Comparison of ENCODE assay signal across 10 cellular contexts in genomic region chr4:153233761-153234371, GRCh38. TPM values are rescaled to one million over a fixed set of nuclear protein-coding genes. Genes with fewer than 3 reads are reported as not detected.
DNase-seq lines count a peak whose midpoint lies in the region; ATAC-seq and TF ChIP-seq lines count a peak whose summit lies in the region.
"Had no signal": no experiment of that assay in that cellular context is flagged by ENCODE, and none has a peak within 500 bp of the region (broad histone marks: within the 10 kb centered on the region; RNA-seq: fewer than 3 reads in every experiment).

No MANE protein-coding gene starts in this region.

- intact Hi-C loops in colonic mucosa (cut with DNase I), result no loop called here

- no peak overlapping the region for H3K4me3 Mint-ChIP-seq in nephron

- peaks cover 44% of the 10 kb centered on the region for H3K4me1 Mint-ChIP-seq in nephron

- no peaks in the 10 kb centered on the region for H3K27me3 Mint-ChIP-seq in nephron (ENCODE audit: low read depth)

- peak overlapping the region; percentile 34; the same call in 1 of the 2 replicates for H3K4me2 ChIP-seq in BLaER1

- peak; percentile 33 for DNase-seq in LoVo (ENCODE audit: low spot score)
- peak; percentile 38 for DNase-seq in colonic mucosa
- no peak for DNase-seq in coronary artery (ENCODE audit: low spot score)
- DNase-seq: NCI-H82 had no signal

- H3K9me3 Mint-ChIP-seq in nephron, result no peaks in the 10 kb centered on the region

- no peaks in the 10 kb centered on the region for H3K9me3 ChIP-seq in BLaER1
- no peaks in the 10 kb centered on the region for H3K9me3 ChIP-seq in colonic mucosa
- H3K9me3 ChIP-seq: esophagus muscularis mucosa had no signal

- H3K36me3 ChIP-seq in BLaER1, result no peaks in the 10 kb centered on the region
- H3K36me3 ChIP-seq in colonic mucosa, result no peaks in the 10 kb centered on the region
- H3K36me3 ChIP-seq: esophagus muscularis mucosa had no signal

- no peaks in the 10 kb centered on the region for H3K27me3 ChIP-seq in BLaER1
- no peaks in the 10 kb centered on the region for H3K27me3 ChIP-seq in colonic mucosa
- H3K27me3 ChIP-seq: esophagus muscularis mucosa had no signal

- no peak overlapping the region for H3K9ac ChIP-seq in BLaER1
- peak overlapping the region in 1 of 2 donors; percentile 27 for H3K9ac ChIP-seq in colonic mucosa (ENCODE audit: low read depth in 2 of 2, low read length in 2 of 2)

- H3K27ac Mint-ChIP-seq in nephron, result peak overlapping the region; percentile 40 to 56 (median 43)

- ATAC-seq in GM18511 (IDR thresholded peaks at IDR 0.05; ENCODE audit: unreplicated experiment) (no peak), HG03196 (IDR thresholded peaks at IDR 0.05; ENCODE audit: unreplicated experiment) (no peak), GM19455 (IDR thresholded peaks at IDR 0.05; ENCODE audit: unreplicated experiment) (no peak)

- no peaks in the 10 kb centered on the region for H4K20me1 ChIP-seq in BLaER1

- H3K4me1 ChIP-seq in BLaER1 (peaks cover 15% of the 10 kb centered on the region), colonic mucosa (peaks cover 9% of the 10 kb centered on the region)

- H3K36me3 Mint-ChIP-seq in nephron (ENCODE audit: low read depth), result peaks cover 21% of the 10 kb centered on the region

- TF ChIP-seq CTCF in colonic mucosa (IDR thresholded peaks at IDR 0.05), result no peak
- TF ChIP-seq CTCF in nephron (IDR thresholded peaks at IDR 0.05; ENCODE audit: unreplicated experiment in 3 of 3), result no peak
- no peak for TF ChIP-seq CTCF in coronary artery (IDR thresholded peaks at IDR 0.05)

- no peak overlapping the region for H3K27ac ChIP-seq in BLaER1
- peak overlapping the region; percentile 66 for H3K27ac ChIP-seq in colonic mucosa
- no peak overlapping the region for H3K27ac ChIP-seq in coronary artery

- no peak overlapping the region for H3K4me3 ChIP-seq in BLaER1
- H3K4me3 ChIP-seq in colonic mucosa, result no peak overlapping the region
- H3K4me3 ChIP-seq in coronary artery, result no peak overlapping the region
- H3K4me3 ChIP-seq: esophagus muscularis mucosa had no signal

RNA-seq across cellular contexts. Expression of gene TRIM2, which starts 29.6 kb away (rescaled TPM):
- 100 to 1,000 TPM; 120 to 151 TPM for total RNA-seq in colonic mucosa
